ENCODE assay signal across 26 cellular contexts in the genomic region with DNA sequence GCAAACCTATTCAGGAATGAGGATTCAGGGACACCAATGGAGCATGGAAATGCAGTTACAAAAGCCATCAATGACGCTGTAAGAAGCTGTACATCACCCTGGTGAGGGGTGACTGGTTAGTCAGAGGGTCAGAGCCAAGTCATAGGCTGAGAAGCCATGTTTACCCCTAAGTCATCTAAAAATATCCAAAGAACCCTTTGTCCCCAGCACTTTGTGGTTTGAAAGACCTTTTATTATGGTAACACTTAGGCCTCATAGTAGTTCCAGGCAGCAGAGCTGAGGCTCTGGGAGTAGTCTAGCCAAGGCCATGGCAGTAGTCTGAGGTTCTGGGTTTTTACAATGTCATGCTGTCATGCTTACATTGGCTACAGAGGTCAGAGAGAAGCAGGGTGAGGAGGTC.
DNase-seq lines count a peak whose midpoint lies in the region; ATAC-seq and TF ChIP-seq lines count a peak whose summit lies in the region.
"Had no signal": no experiment of that assay in that cellular context is flagged by ENCODE, and none has a peak within 500 bp of the region (broad histone marks: within the 10 kb centered on the region; RNA-seq: fewer than 3 reads in every experiment).

No MANE protein-coding gene starts in this region.

- POLR2A ChIA-PET in activated CD8-positive, alpha-beta T cell treated with anti-CD3 and anti-CD28 coated beads for 36 hours (lab: Charles Lee): no interaction called here

- peak; percentile 13 for DNase-seq in Daoy (ENCODE audit: low read depth)
- peak; percentile 46 for DNase-seq in HT1080 (ENCODE audit: low read depth)
- DNase-seq in astrocyte of the hippocampus (ENCODE audit: low read depth, low spot score): peak; percentile 63
- DNase-seq in islet precursor cell: peak; percentile 75
- DNase-seq in SJCRH30: no peak
- DNase-seq in activated CD8-positive, alpha-beta T cell treated with anti-CD3 and anti-CD28 coated beads for 36 hours: no peak
- no peak for DNase-seq in GM20000 (ENCODE audit: low spot score)
- DNase-seq: activated CD4-positive, CD25-positive, alpha-beta regulatory T cell; activated T-cell treated with anti-CD3 and anti-CD28 coated beads, Interleukin-2, amount 50 U/mL, for 72 hours; CD4-positive, alpha-beta memory T cell; DMS53; glutamatergic neuron; Karpas-422; left lung; NCI-H1105; NCI-H2171; NCI-H69; stimulated activated naive B cell treated with anti-CD40 and anti-IgM and Interleukin-4, amounts not matched to agents 10 μg/mL and 1 μg/mL and 100 μg/mL, for 72 hours had no signal

- H3K27ac Mint-ChIP-seq in activated CD8-positive, alpha-beta T cell treated with anti-CD3 and anti-CD28 coated beads for 36 hours: no peak overlapping the region
- H3K27ac Mint-ChIP-seq: activated naive CD4-positive, alpha-beta T cell treated with anti-CD3 and anti-CD28 coated beads, Interleukin-2, amount 50 U/mL, for 72 hours; activated T-cell treated with anti-CD3 and anti-CD28 coated beads, Interleukin-2, amount 50 U/mL, for 72 hours; CD4-positive, alpha-beta memory T cell; dendritic cell treated with granulocyte-macrophage colony-stimulating factor and Interleukin-4, amounts not matched to agents 40 ng/mL and 50 ng/mL, for 4 days; stimulated activated naive B cell treated with anti-CD40 and anti-IgM and Interleukin-4, amounts not matched to agents 10 μg/mL and 1 μg/mL and 100 μg/mL, for 72 hours had no signal

- H3K9me3 Mint-ChIP-seq in activated CD8-positive, alpha-beta T cell treated with anti-CD3 and anti-CD28 coated beads for 36 hours: no peaks in the 10 kb centered on the region
- H3K9me3 Mint-ChIP-seq: activated naive CD4-positive, alpha-beta T cell treated with anti-CD3 and anti-CD28 coated beads, Interleukin-2, amount 50 U/mL, for 72 hours; activated T-cell treated with anti-CD3 and anti-CD28 coated beads, Interleukin-2, amount 50 U/mL, for 72 hours; brain; CD4-positive, alpha-beta memory T cell; dendritic cell treated with granulocyte-macrophage colony-stimulating factor and Interleukin-4, amounts not matched to agents 40 ng/mL and 50 ng/mL, for 4 days; stimulated activated naive B cell treated with anti-CD40 and anti-IgM and Interleukin-4, amounts not matched to agents 10 μg/mL and 1 μg/mL and 100 μg/mL, for 72 hours had no signal

- H3K4me3 ChIP-seq in SJCRH30: no peak overlapping the region
- H3K4me3 ChIP-seq: left lung, SJSA1, thyroid gland had no signal

- no peak overlapping the region for H3K27ac ChIP-seq in SJCRH30
- H3K27ac ChIP-seq: epithelial cell of prostate, left lung, neutrophil, SJSA1, thyroid gland had no signal

- no peaks in the 10 kb centered on the region for H3K36me3 Mint-ChIP-seq in activated CD8-positive, alpha-beta T cell treated with anti-CD3 and anti-CD28 coated beads for 36 hours (ENCODE audit: low read depth)
- H3K36me3 Mint-ChIP-seq: activated naive CD4-positive, alpha-beta T cell treated with anti-CD3 and anti-CD28 coated beads, Interleukin-2, amount 50 U/mL, for 72 hours; brain had no signal

- H3K27me3 ChIP-seq in SJCRH30: no peaks in the 10 kb centered on the region
- H3K27me3 ChIP-seq: left lung, neutrophil, SJSA1, thyroid gland had no signal

- ATAC-seq in activated CD4-positive, CD25-positive, alpha-beta regulatory T cell treated with anti-CD3 and anti-CD28 coated beads, Interleukin-2, amount 50 U/mL, for 24 hours: no peak
- ATAC-seq in activated CD8-positive, alpha-beta T cell treated with anti-CD3 and anti-CD28 coated beads for 36 hours: no peak
- ATAC-seq: activated naive CD4-positive, alpha-beta T cell treated with anti-CD3 and anti-CD28 coated beads, Interleukin-2, amount 50 U/mL, for 72 hours; activated T-cell treated with anti-CD3 and anti-CD28 coated beads, Interleukin-2, amount 50 U/mL, for 72 hours; left lung; stimulated activated naive B cell treated with anti-CD40 and anti-IgM and Interleukin-4, amounts not matched to agents 10 μg/mL and 1 μg/mL and 100 μg/mL, for 72 hours had no signal

- H3K9me3 ChIP-seq in SJCRH30 (replicated peaks): no peaks in the 10 kb centered on the region
- H3K9me3 ChIP-seq: left lung, neutrophil, SJSA1, thyroid gland had no signal

- no peaks in the 10 kb centered on the region for H3K27me3 Mint-ChIP-seq in activated CD8-positive, alpha-beta T cell treated with anti-CD3 and anti-CD28 coated beads for 36 hours
- H3K27me3 Mint-ChIP-seq: brain; CD4-positive, alpha-beta memory T cell; dendritic cell treated with granulocyte-macrophage colony-stimulating factor and Interleukin-4, amounts not matched to agents 40 ng/mL and 50 ng/mL, for 4 days; stimulated activated naive B cell treated with anti-CD40 and anti-IgM and Interleukin-4, amounts not matched to agents 10 μg/mL and 1 μg/mL and 100 μg/mL, for 72 hours had no signal

- H3K36me3 ChIP-seq in SJCRH30: no peaks in the 10 kb centered on the region
- H3K36me3 ChIP-seq: left lung, neutrophil, SJSA1, thyroid gland had no signal

- no peak overlapping the region for H3K4me3 Mint-ChIP-seq in activated CD8-positive, alpha-beta T cell treated with anti-CD3 and anti-CD28 coated beads for 36 hours
- H3K4me3 Mint-ChIP-seq: activated T-cell treated with anti-CD3 and anti-CD28 coated beads, Interleukin-2, amount 50 U/mL, for 72 hours; brain; CD4-positive, alpha-beta memory T cell; dendritic cell treated with granulocyte-macrophage colony-stimulating factor and Interleukin-4, amounts not matched to agents 40 ng/mL and 50 ng/mL, for 4 days; stimulated activated naive B cell treated with anti-CD40 and anti-IgM and Interleukin-4, amounts not matched to agents 10 μg/mL and 1 μg/mL and 100 μg/mL, for 72 hours had no signal

- CTCF ChIA-PET in activated CD8-positive, alpha-beta T cell treated with anti-CD3 and anti-CD28 coated beads for 36 hours (lab: Charles Lee): no interaction called here

- no peaks in the 10 kb centered on the region for H3K4me1 ChIP-seq in SJCRH30
- H3K4me1 ChIP-seq: left lung had no signal

- H3K4me1 Mint-ChIP-seq in activated CD8-positive, alpha-beta T cell treated with anti-CD3 and anti-CD28 coated beads for 36 hours (ENCODE audit: low read depth): no peaks in the 10 kb centered on the region
- H3K4me1 Mint-ChIP-seq: CD4-positive, alpha-beta memory T cell had no signal

- no peak for TF ChIP-seq CTCF in activated CD8-positive, alpha-beta T cell treated with anti-CD3 and anti-CD28 coated beads for 36 hours (IDR thresholded peaks at IDR 0.05)
- no peak for TF ChIP-seq CTCF in GM20000 (IDR thresholded peaks at IDR 0.05; ENCODE audit: extremely low read depth, missing control alignments)

- intact Hi-C loops in activated CD8-positive, alpha-beta T cell treated with anti-CD3 and anti-CD28 coated beads for 36 hours (cut with micrococcal nuclease): no loop called here

Comparison
In these comparisons a context has a peak if more than half of its experiments do, and no peak if none do; other contexts are left out.
1. DNase-seq: peak in Daoy (single experiment), HT1080 (single experiment), astrocyte of the hippocampus (single experiment) and islet precursor cell (single experiment); none in SJCRH30 (0 of 2), activated CD8-positive, alpha-beta T cell treated with anti-CD3 and anti-CD28 coated beads for 36 hours (single experiment) and GM20000 (single experiment).